In genomic region chr19:48480151-48480475, GRCh38 we compare ENCODE assay signal across 7 cellular contexts. TPM values are rescaled to one million over a fixed set of nuclear protein-coding genes. Genes with fewer than 3 reads are reported as not detected.
DNase-seq lines count a peak whose midpoint lies in the region; ATAC-seq and TF ChIP-seq lines count a peak whose summit lies in the region.

No MANE protein-coding gene starts in this region.

- peak overlapping the region; percentile 32 for H3K4me3 ChIP-seq in lower leg skin (ENCODE audit: low read depth, poor library complexity, severe bottlenecking)

- no peaks in the 10 kb centered on the region for H3K27me3 Mint-ChIP-seq in T-helper 1 cell treated with Interleukin-12 subunit alpha and Interleukin-12 subunit beta and Interleukin-4 antibody, amounts not matched to agents 30 μg/mL and 1 μg/mL, for 36 hours (ENCODE audit: low read depth)

- intact Hi-C loops in lower leg skin (cut with DNase I; ENCODE audit: low total_unique reads): no loop called here

- no peak overlapping the region for H3K27ac Mint-ChIP-seq in T-helper 1 cell treated with Interleukin-12 subunit alpha and Interleukin-12 subunit beta and Interleukin-4 antibody, amounts not matched to agents 30 μg/mL and 1 μg/mL, for 36 hours

- no peak for TF ChIP-seq CTCF in lower leg skin (IDR thresholded peaks at IDR 0.05)

- peak in 1 of 2 donors; percentile 95 for DNase-seq in lower leg skin (ENCODE audit: low spot score in 2 of 2)
- DNase-seq in superior temporal gyrus (ENCODE audit: extremely low spot score): peak; percentile 69
- no peak for DNase-seq in SHP77 (lab: John Stamatoyannopoulos, UW)

- H3K9me3 Mint-ChIP-seq in T-helper 1 cell treated with Interleukin-12 subunit alpha and Interleukin-12 subunit beta and Interleukin-4 antibody, amounts not matched to agents 30 μg/mL and 1 μg/mL, for 36 hours: no peaks in the 10 kb centered on the region

- no peak for TF ChIP-seq POLR2A in lower leg skin (IDR thresholded peaks at IDR 0.05)

- peak overlapping the region; percentile 63 for H3K4me3 Mint-ChIP-seq in T-helper 1 cell treated with Interleukin-12 subunit alpha and Interleukin-12 subunit beta and Interleukin-4 antibody, amounts not matched to agents 30 μg/mL and 1 μg/mL, for 36 hours

- H3K36me3 Mint-ChIP-seq in T-helper 1 cell treated with Interleukin-12 subunit alpha and Interleukin-12 subunit beta and Interleukin-4 antibody, amounts not matched to agents 30 μg/mL and 1 μg/mL, for 36 hours (ENCODE audit: low read depth): peaks cover 15% of the 10 kb centered on the region

- H3K27ac ChIP-seq in cingulate gyrus (ENCODE audit: low read depth, low read length): peak overlapping the region; percentile 75

- WGBS in lower leg skin, 2 donors: 1 to 16% methylated on average over 9 to 14 of the region's 23 CpGs

- H3K4me1 Mint-ChIP-seq in T-helper 1 cell treated with Interleukin-12 subunit alpha and Interleukin-12 subunit beta and Interleukin-4 antibody, amounts not matched to agents 30 μg/mL and 1 μg/mL, for 36 hours (ENCODE audit: low read depth): peaks cover 13% of the 10 kb centered on the region

- ATAC-seq in HG02678 (IDR thresholded peaks at IDR 0.05; ENCODE audit: unreplicated experiment) (no peak), HG03159 (IDR thresholded peaks at IDR 0.05; ENCODE audit: unreplicated experiment) (no peak)

RNA-seq across cellular contexts. Expression of gene CYTH2, which starts 10.9 kb away (rescaled TPM):
- 100 to 1,000 TPM in 1 of 4 donors, 10 to 100 TPM in 3; 67.7 to 162 (median 78.2) TPM for total RNA-seq in lower leg skin

RNA-seq across cellular contexts. Expression of gene KCNJ14, which starts 24.7 kb away (rescaled TPM):
- 1 to 10 TPM in 3 of 4 donors, under 1 TPM in 1; 0.86 to 4.7 (median 1.4) TPM for total RNA-seq in lower leg skin

RNA-seq across cellular contexts. Expression of gene LMTK3, which starts 31.5 kb away (rescaled TPM):
- total RNA-seq in lower leg skin: 1 to 10 TPM; 5.3 to 6.7 (median 5.8) TPM

RNA-seq across cellular contexts. Expression of gene GRWD1, which starts 34.3 kb away (rescaled TPM):
- 10 to 100 TPM; 33.3 to 44.4 (median 39.3) TPM for total RNA-seq in lower leg skin
